ENCODE assay signal across 2 cellular contexts in genomic region chr7:78437118-78437517, GRCh38.
TF ChIP-seq lines count a peak whose summit lies in the region.

No MANE protein-coding gene starts in this region.

TF ChIP-seq in IMR-90, 13 proteins besides CTCF, POLR2A, EP300 and RAD21 (continued from another document):
- TF ChIP-seq ELK1 (IDR thresholded peaks at IDR 0.05; ENCODE audit: borderline replicate concordance, low read depth, low read length) (no peak), MAFK (IDR thresholded peaks at IDR 0.05; ENCODE audit: low read depth, low read length) (no peak), FOS (IDR thresholded peaks at IDR 0.05; ENCODE audit: low read depth, low read length) (peak; percentile 58; the same call in 1 of the 2 replicates), NFE2L2 (IDR thresholded peaks at IDR 0.05; ENCODE audit: low read depth, low read length) (no peak)

TF ChIP-seq in WTC11, 78 proteins besides CTCF, POLR2A, EP300 and RAD21 (continued from another document):
- TF ChIP-seq CDX4 (CRISPR knock-in tag; IDR thresholded peaks at IDR 0.05; ENCODE audit: borderline replicate concordance) (no peak), USF2 (CRISPR knock-in tag; IDR thresholded peaks at IDR 0.05) (no peak), AR (CRISPR knock-in tag; IDR thresholded peaks at IDR 0.05) (no peak), HMGA2 (CRISPR knock-in tag; IDR thresholded peaks at IDR 0.05) (no peak), E2F1 (CRISPR knock-in tag; IDR thresholded peaks at IDR 0.05) (no peak), ZSCAN18 (CRISPR knock-in tag; IDR thresholded peaks at IDR 0.05) (no peak), SMAD4 (CRISPR knock-in tag; IDR thresholded peaks at IDR 0.05) (no peak), AFF4 (CRISPR knock-in tag; IDR thresholded peaks at IDR 0.05; ENCODE audit: borderline replicate concordance) (no peak), NFE2L1 (CRISPR knock-in tag; IDR thresholded peaks at IDR 0.05) (no peak), FOXP1 (CRISPR knock-in tag; IDR thresholded peaks at IDR 0.05; ENCODE audit: borderline replicate concordance) (no peak), ZNF138 (CRISPR knock-in tag; conservative IDR thresholded peaks at IDR 0.05) (no peak), SMAD3 (CRISPR knock-in tag; IDR thresholded peaks at IDR 0.05; ENCODE audit: borderline replicate concordance) (no peak), SOX15 (CRISPR knock-in tag; IDR thresholded peaks at IDR 0.05) (no peak), ZBTB43 (CRISPR knock-in tag; IDR thresholded peaks at IDR 0.05) (no peak)
